8 cellular contexts compared by ENCODE assay signal in genomic region chr6:75243333-75244062, GRCh38. TPM values are rescaled to one million over a fixed set of nuclear protein-coding genes. Genes with fewer than 3 reads are reported as not detected.
DNase-seq lines count a peak whose midpoint lies in the region; ATAC-seq and TF ChIP-seq lines count a peak whose summit lies in the region.

COX7A2 (minus strand) TSS chr6:75243801; CDS start chr6:75243734, 67 bp downstream.

- peak; percentile 49 to 85 for TF ChIP-seq POLR2A in suprapubic skin (IDR thresholded peaks at IDR 0.05)

- H3K9me3 ChIP-seq in suprapubic skin: no peaks in the 10 kb centered on the region

- peak within 1 kb of the TSS; percentile 91 for H3K27ac ChIP-seq in suprapubic skin

- no peaks in the 10 kb centered on the region for H3K27me3 ChIP-seq in suprapubic skin

- DNase-seq in NCI-H1092 treated with DMSO at 0.1 percent for 48 hours (lab: John Stamatoyannopoulos, UW): peak; percentile 97
- DNase-seq in SKM-1 (lab: John Stamatoyannopoulos, UW; ENCODE audit: unreplicated experiment): peak; percentile 96
- DNase-seq in activated naive CD4-positive, alpha-beta T cell treated with anti-CD3 and anti-CD28 coated beads, Interleukin-2, amount 50 U/mL, for 72 hours (ENCODE audit: low spot score in 2 of 2): peak; percentile 75 to 87
- peak; percentile 97 for DNase-seq in globus pallidus (ENCODE audit: low spot score)
- DNase-seq in nucleus accumbens (lab: John Stamatoyannopoulos, UW): peak; percentile 43 to 97 (median 90)
- DNase-seq in suprapubic skin (ENCODE audit: low spot score in 2 of 2): peak; percentile 95

- H3K36me3 Mint-ChIP-seq in activated naive CD4-positive, alpha-beta T cell treated with anti-CD3 and anti-CD28 coated beads, Interleukin-2, amount 50 U/mL, for 72 hours: peaks cover 15 to 31% of the 10 kb centered on the region in 2 donors

- H3K9me3 Mint-ChIP-seq in activated naive CD4-positive, alpha-beta T cell treated with anti-CD3 and anti-CD28 coated beads, Interleukin-2, amount 50 U/mL, for 72 hours: no peaks in the 10 kb centered on the region

- peak within 1 kb of the TSS; percentile 97 to 99 for H3K27ac Mint-ChIP-seq in activated naive CD4-positive, alpha-beta T cell treated with anti-CD3 and anti-CD28 coated beads, Interleukin-2, amount 50 U/mL, for 72 hours

- peaks cover 8% of the 10 kb centered on the region for H3K36me3 ChIP-seq in suprapubic skin

- TF ChIP-seq EP300 in suprapubic skin (IDR thresholded peaks at IDR 0.05): no peak

- ATAC-seq in HG02610 (IDR thresholded peaks at IDR 0.05; ENCODE audit: unreplicated experiment): peak; percentile 93
- peak; percentile 93 to 95 for ATAC-seq in activated naive CD4-positive, alpha-beta T cell treated with anti-CD3 and anti-CD28 coated beads, Interleukin-2, amount 50 U/mL, for 72 hours

- peak within 1 kb of the TSS; percentile 71 for H3K4me3 ChIP-seq in GM08714 (ENCODE audit: low read length)
- peak within 1 kb of the TSS; percentile 68 for H3K4me3 ChIP-seq in suprapubic skin

- H3K4me1 ChIP-seq in suprapubic skin: peaks cover 27% of the 10 kb centered on the region

- TF ChIP-seq CTCF in suprapubic skin (IDR thresholded peaks at IDR 0.05): no peak

- WGBS in suprapubic skin: 0% methylated on average over 36 of the region's 36 CpGs

RNA-seq across cellular contexts. Expression of gene COX7A2, which starts in this region (rescaled TPM):
- 100 to 1,000 TPM; 362 to 486 TPM for total RNA-seq in activated naive CD4-positive, alpha-beta T cell treated with anti-CD3 and anti-CD28 coated beads, Interleukin-2, amount 50 U/mL, for 72 hours
- 100 to 1,000 TPM; 110 to 303 (median 209) TPM for total RNA-seq in suprapubic skin

Comparison
In these comparisons a context has a peak if more than half of its experiments do, and no peak if none do; other contexts are left out.
1. Peak in every context shown above with its lines: DNase-seq, ATAC-seq, H3K4me3 ChIP-seq and H3K27ac ChIP-seq.